ENCODE assay signal across 8 cellular contexts in genomic region chr11:67504023-67504949, GRCh38. TPM values are rescaled to one million over a fixed set of nuclear protein-coding genes. Genes with fewer than 3 reads are reported as not detected.
DNase-seq lines count a peak whose midpoint lies in the region; ATAC-seq, FAIRE-seq and TF ChIP-seq lines count a peak whose summit lies in the region.

No MANE protein-coding gene starts in this region.

- peaks cover 24% of the 10 kb centered on the region for H3F3A ChIP-seq in SK-N-SH (replicated peaks; ENCODE audit: insufficient read depth)

- peaks cover 23% of the 10 kb centered on the region for H3K36me3 Mint-ChIP-seq in stimulated activated memory B cell treated with anti-CD40 and anti-IgM and Interleukin-4, amounts not matched to agents 10 μg/mL and 1 μg/mL and 100 μg/mL, for 72 hours

- H3K9ac ChIP-seq in SK-N-SH: peak overlapping the region; percentile 82
- peak overlapping the region; percentile 87 for H3K9ac ChIP-seq in OCI-LY3 (ENCODE audit: low read length)
- H3K9ac ChIP-seq in kidney (ENCODE audit: low read length in 2 of 2): peak overlapping the region; percentile 6 to 77

- no peaks in the 10 kb centered on the region for H3K27me3 Mint-ChIP-seq in stimulated activated memory B cell treated with anti-CD40 and anti-IgM and Interleukin-4, amounts not matched to agents 10 μg/mL and 1 μg/mL and 100 μg/mL, for 72 hours

- no peaks in the 10 kb centered on the region for H3K27me3 ChIP-seq in SK-N-SH (ENCODE audit: insufficient read depth)
- H3K27me3 ChIP-seq in OCI-LY3 (ENCODE audit: low read depth, low read length): no peaks in the 10 kb centered on the region

- H3K4me1 Mint-ChIP-seq in stimulated activated memory B cell treated with anti-CD40 and anti-IgM and Interleukin-4, amounts not matched to agents 10 μg/mL and 1 μg/mL and 100 μg/mL, for 72 hours: peaks cover 62% of the 10 kb centered on the region

- peak; percentile 88 for DNase-seq in SK-N-SH
- peak; percentile 73 for DNase-seq in astrocyte of the hippocampus (ENCODE audit: low read depth, low spot score)
- peak; percentile 83 for DNase-seq in kidney
- no peak for DNase-seq in middle frontal gyrus (ENCODE audit: extremely low spot score, low spot score)

- ATAC-seq in SK-N-SH treated with all-trans-retinoic acid at 6 μM for 48 hours (no peak), HG02840 (IDR thresholded peaks at IDR 0.05; ENCODE audit: low FRiP score, unreplicated experiment) (no peak)
- no peak for ATAC-seq in stimulated activated memory B cell treated with anti-CD40 and anti-IgM and Interleukin-4, amounts not matched to agents 10 μg/mL and 1 μg/mL and 100 μg/mL, for 72 hours

- H3K9me2 ChIP-seq in SK-N-SH: no peaks in the 10 kb centered on the region

- POLR2A ChIA-PET in SK-N-SH (lab: Yijun Ruan, JAX): interaction anchor here (1.0 kb wide), 1 partner anchor 137 kb away, joined by 3 read pairs; no protein-coding TSS in a partner anchor

- 12% methylated on average over 7 of the region's 99 CpGs for WGBS in SK-N-SH (ENCODE audit: low lambda C conversion rate)

- H4K20me1 ChIP-seq in SK-N-SH (ENCODE audit: insufficient read depth) (peaks cover 13% of the 10 kb centered on the region), OCI-LY3 (ENCODE audit: insufficient read depth, low read length) (peaks cover 26% of the 10 kb centered on the region)

- no peak for FAIRE-seq in kidney (lab: Jason Lieb, UNC)

- H3K9me3 Mint-ChIP-seq in stimulated activated memory B cell treated with anti-CD40 and anti-IgM and Interleukin-4, amounts not matched to agents 10 μg/mL and 1 μg/mL and 100 μg/mL, for 72 hours: no peaks in the 10 kb centered on the region

- H3K27ac Mint-ChIP-seq in stimulated activated memory B cell treated with anti-CD40 and anti-IgM and Interleukin-4, amounts not matched to agents 10 μg/mL and 1 μg/mL and 100 μg/mL, for 72 hours: peak overlapping the region; percentile 96

- H3K9me3 ChIP-seq in SK-N-SH: no peaks in the 10 kb centered on the region
- H3K9me3 ChIP-seq in OCI-LY3 (ENCODE audit: insufficient read depth, low read length): no peaks in the 10 kb centered on the region
- H3K9me3 ChIP-seq in kidney (ENCODE audit: control insufficient read depth in 1 of 2, low read length in 2 of 2): no peaks in the 10 kb centered on the region

- H3K36me3 ChIP-seq in SK-N-SH (replicated peaks in 1 of 2; ENCODE audit: control insufficient read depth in 1 of 2, insufficient read depth in 2 of 2, low read length in 1 of 2) (peaks cover 10 to 19% of the 10 kb centered on the region in 2 experiments), OCI-LY3 (replicated peaks; ENCODE audit: low read depth, low read length) (peaks cover 37% of the 10 kb centered on the region), kidney (ENCODE audit: control insufficient read depth in 1 of 2, insufficient read depth in 2 of 2, low read length in 2 of 2) (peaks cover 8 to 15% of the 10 kb centered on the region in 2 donors)

- intact Hi-C loops in kidney (cut with DNase I): no loop called here

- H3K4me2 ChIP-seq in SK-N-SH: peak overlapping the region; percentile 95
- peak overlapping the region; percentile 93 for H3K4me2 ChIP-seq in OCI-LY3 (ENCODE audit: low read length)

- TF ChIP-seq RAD21 in SK-N-SH (IDR thresholded peaks at IDR 0.05; ENCODE audit: low read length): no peak

- CTCF ChIA-PET in SK-N-SH (lab: Yijun Ruan, JAX): interaction anchor here (1.1 to 1.3 kb wide), 4 partner anchors 124 to 251 kb away, joined by 3 to 4 read pairs (median 3); no protein-coding TSS in a partner anchor

- no peak for TF ChIP-seq EP300 in SK-N-SH (IDR thresholded peaks at IDR 0.05; ENCODE audit: borderline replicate concordance in 1 of 2, low read depth in 1 of 2, low read length in 1 of 2)

- H3K4me3 Mint-ChIP-seq in stimulated activated memory B cell treated with anti-CD40 and anti-IgM and Interleukin-4, amounts not matched to agents 10 μg/mL and 1 μg/mL and 100 μg/mL, for 72 hours: peak overlapping the region; percentile 88

- H2AFZ ChIP-seq in SK-N-SH (ENCODE audit: low read depth): no peak overlapping the region
- H2AFZ ChIP-seq in OCI-LY3 (ENCODE audit: low read depth, low read length): no peak overlapping the region

- H3K27ac ChIP-seq in SK-N-SH (ENCODE audit: low read depth in 2 of 2, low read length in 1 of 2): peak overlapping the region; percentile 77 to 80
- peak overlapping the region; percentile 70 for H3K27ac ChIP-seq in OCI-LY3 (ENCODE audit: low read length)
- H3K27ac ChIP-seq in kidney (ENCODE audit: low read depth in 2 of 2, low read length in 2 of 2): peak overlapping the region; percentile 97 to 98

- no peak for TF ChIP-seq CTCF in SK-N-SH (IDR thresholded peaks at IDR 0.05)
- no peak for TF ChIP-seq CTCF in OCI-LY3 (IDR thresholded peaks at IDR 0.05; ENCODE audit: low read depth, low read length)
- TF ChIP-seq CTCF in kidney (IDR thresholded peaks at IDR 0.05; ENCODE audit: borderline replicate concordance, extremely low read depth, insufficient read depth): no peak

- H3K4me1 ChIP-seq in SK-N-SH (ENCODE audit: control insufficient read depth in 1 of 2, insufficient read depth in 2 of 2, low read depth in 1 of 2, low read length in 1 of 2): peaks cover 10 to 36% of the 10 kb centered on the region in 2 experiments
- H3K4me1 ChIP-seq in OCI-LY3 (ENCODE audit: low read length): peaks cover 30% of the 10 kb centered on the region
- peaks cover 21 to 31% of the 10 kb centered on the region in 2 donors for H3K4me1 ChIP-seq in kidney (ENCODE audit: control insufficient read depth in 1 of 2, insufficient read depth in 1 of 2, low read depth in 1 of 2, low read length in 2 of 2)

- H3K4me3 ChIP-seq in SK-N-SH (ENCODE audit: low read depth in 2 of 2, low read length in 1 of 2) (peak overlapping the region; percentile 80 to 88), OCI-LY3 (ENCODE audit: low read length) (peak overlapping the region; percentile 99), kidney (ENCODE audit: low read length in 2 of 2) (peak overlapping the region; percentile 75 to 78)

- H3K79me2 ChIP-seq in SK-N-SH (ENCODE audit: insufficient read depth) (peaks cover 29% of the 10 kb centered on the region), OCI-LY3 (ENCODE audit: low read length) (peaks cover 26% of the 10 kb centered on the region)

TF ChIP-seq in SK-N-SH treated with all-trans-retinoic acid at 6 μM for 48 hours, 23 proteins besides CTCF, POLR2A, EP300 and RAD21 (continues in another document):
- no peak for TF ChIP-seq ZC3H10 (CRISPR knock-in tag; IDR thresholded peaks at IDR 0.05)
- no peak for TF ChIP-seq ZFP30 (CRISPR knock-in tag; IDR thresholded peaks at IDR 0.05)
- TF ChIP-seq CSRNP3 (CRISPR knock-in tag; IDR thresholded peaks at IDR 0.05): no peak
- TF ChIP-seq PATZ1 (CRISPR knock-in tag; IDR thresholded peaks at IDR 0.05; ENCODE audit: borderline replicate concordance): no peak
- no peak for TF ChIP-seq CSDC2 (CRISPR knock-in tag; IDR thresholded peaks at IDR 0.05)

RNA-seq across cellular contexts. Expression of gene PITPNM1, which starts 0.9 kb away (rescaled TPM):
- 24.2 and 24.4 TPM in 2 replicates for polyA plus RNA-seq in SK-N-SH (2012; rRNA removed)
- polyA plus RNA-seq in SK-N-SH (2012; cell fraction: cytosol; rRNA removed): 6.8 and 11.2 TPM in 2 replicates
- polyA plus RNA-seq in SK-N-SH (2012; cell fraction: nucleus; rRNA removed): 85.1 and 94.3 TPM in 2 replicates
- 74.7 TPM for total RNA-seq in kidney
- 19.3 TPM for polyA plus RNA-seq in kidney (ENCODE audit: insufficient read depth, low read depth, low replicate concordance)

RNA-seq across cellular contexts. Expression of gene CDK2AP2, which starts 3.7 kb away (rescaled TPM):
- polyA plus RNA-seq in SK-N-SH (2012; rRNA removed) (32.8 and 47.9 TPM in 2 replicates), kidney (ENCODE audit: insufficient read depth, low read depth, low replicate concordance) (188 TPM)
- polyA plus RNA-seq in SK-N-SH (2012; cell fraction: cytosol; rRNA removed): 18.5 and 30.3 TPM in 2 replicates
- polyA plus RNA-seq in SK-N-SH (2012; cell fraction: nucleus; rRNA removed): 61.4 and 65.8 TPM in 2 replicates
- total RNA-seq in kidney: 98.4 TPM

RNA-seq across cellular contexts. Expression of gene CABP2, which starts 19.0 kb away (rescaled TPM):
- polyA plus RNA-seq in SK-N-SH (2012; rRNA removed) (not detected in 2 replicates), kidney (ENCODE audit: insufficient read depth, low read depth, low replicate concordance) (not detected)
- polyA plus RNA-seq in SK-N-SH (2012; cell fraction: cytosol; rRNA removed): not detected in 2 replicates
- not detected in 2 replicates for polyA plus RNA-seq in SK-N-SH (2012; cell fraction: nucleus; rRNA removed)
- not detected for total RNA-seq in kidney

RNA-seq across cellular contexts. Expression of gene AIP, which starts 21.5 kb away (rescaled TPM):
- polyA plus RNA-seq in SK-N-SH (2012; rRNA removed) (192 and 207 TPM in 2 replicates), kidney (ENCODE audit: insufficient read depth, low read depth, low replicate concordance) (135 TPM)
- polyA plus RNA-seq in SK-N-SH (2012; cell fraction: cytosol; rRNA removed): 112 and 149 TPM in 2 replicates
- 125 and 141 TPM in 2 replicates for polyA plus RNA-seq in SK-N-SH (2012; cell fraction: nucleus; rRNA removed)
- total RNA-seq in kidney: 61.5 TPM

RNA-seq across cellular contexts. Expression of gene TMEM134, which starts 35.2 kb away (rescaled TPM):
- 132 and 135 TPM in 2 replicates for polyA plus RNA-seq in SK-N-SH (2012; rRNA removed)
- 90.4 and 111 TPM in 2 replicates for polyA plus RNA-seq in SK-N-SH (2012; cell fraction: cytosol; rRNA removed)
- 166 and 231 TPM in 2 replicates for polyA plus RNA-seq in SK-N-SH (2012; cell fraction: nucleus; rRNA removed)
- total RNA-seq in kidney: 65.5 TPM
- 127 TPM for polyA plus RNA-seq in kidney (ENCODE audit: insufficient read depth, low read depth, low replicate concordance)
